Comparison of ENCODE assay signal across 10 cellular contexts in the genomic region with DNA sequence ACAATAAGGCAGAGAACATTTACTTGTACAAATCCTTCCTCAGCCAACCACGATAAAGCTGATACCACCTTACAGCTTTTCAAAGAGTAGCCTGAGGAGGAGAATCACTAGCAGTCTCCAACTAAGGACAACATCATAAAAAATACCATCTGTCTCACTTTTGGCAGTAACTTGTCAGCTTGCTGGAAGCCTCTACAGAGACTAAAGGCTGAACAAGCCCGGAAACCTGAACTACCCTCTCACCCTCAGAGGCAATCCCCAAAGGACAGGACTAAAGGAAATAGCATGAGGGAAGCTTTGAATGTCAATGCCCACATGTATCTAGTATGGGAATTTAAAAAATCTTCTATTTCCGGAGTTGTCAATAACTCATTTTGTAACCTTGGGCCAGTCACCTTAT. TPM values are rescaled to one million over a fixed set of nuclear protein-coding genes. Genes with fewer than 3 reads are reported as not detected.
DNase-seq lines count a peak whose midpoint lies in the region; ATAC-seq and TF ChIP-seq lines count a peak whose summit lies in the region.
"Had no signal": no experiment of that assay in that cellular context is flagged by ENCODE, and none has a peak within 500 bp of the region (broad histone marks: within the 10 kb centered on the region; RNA-seq: fewer than 3 reads in every experiment).

No MANE protein-coding gene starts in this region.

- TF ChIP-seq CTCF in choroid plexus epithelial cell (conservative IDR thresholded peaks at IDR 0.05; ENCODE audit: low read depth, low read length) (no peak), psoas muscle (IDR thresholded peaks at IDR 0.05) (no peak)

- peaks cover 22% of the 10 kb centered on the region for H3K4me1 ChIP-seq in psoas muscle
- H3K4me1 ChIP-seq: foreskin keratinocyte had no signal

- no peak for DNase-seq in T-helper 2 cell treated with Interferon-gamma antibody and Interleukin-4, amounts not matched to agents 5 μg/mL and 100 μg/mL, for 36 hours (ENCODE audit: low spot score)
- DNase-seq in T-helper 2 cell, result no peak
- DNase-seq in NCI-H2171 treated with DMSO at 0.1 percent for 48 hours (lab: John Stamatoyannopoulos, UW), result peak; percentile 95
- DNase-seq in choroid plexus epithelial cell (ENCODE audit: low read depth), result peak; percentile 55
- DNase-seq in psoas muscle, result no peak
- DNase-seq in midbrain (lab: John Stamatoyannopoulos, UW), result no peak
- DNase-seq in H7, result no peak
- DNase-seq: foreskin keratinocyte, T1000 had no signal

- peak overlapping the region; percentile 18 for H3K27ac ChIP-seq in psoas muscle
- H3K27ac ChIP-seq: foreskin keratinocyte had no signal

- H3K9me3 Mint-ChIP-seq in T-helper 2 cell treated with Interferon-gamma antibody and Interleukin-4, amounts not matched to agents 5 μg/mL and 100 μg/mL, for 36 hours, result no peaks in the 10 kb centered on the region

- peaks cover 5 to 18% of the 10 kb centered on the region in 2 donors for H3K36me3 ChIP-seq in psoas muscle (ENCODE audit: insufficient read depth in 1 of 2, low read depth in 1 of 2)
- H3K36me3 ChIP-seq in H7 (replicated peaks; ENCODE audit: control insufficient read depth, insufficient read depth, low read length), result peaks cover 2% of the 10 kb centered on the region

- H3K9me3 ChIP-seq in psoas muscle, result no peaks in the 10 kb centered on the region

- intact Hi-C loops in psoas muscle (cut with DNase I), result no loop called here

- H3K36me3 Mint-ChIP-seq in T-helper 2 cell treated with Interferon-gamma antibody and Interleukin-4, amounts not matched to agents 5 μg/mL and 100 μg/mL, for 36 hours (ENCODE audit: low read depth), result peaks cover 47% of the 10 kb centered on the region

- no peaks in the 10 kb centered on the region for H3K27me3 Mint-ChIP-seq in T-helper 2 cell treated with Interferon-gamma antibody and Interleukin-4, amounts not matched to agents 5 μg/mL and 100 μg/mL, for 36 hours (ENCODE audit: low read depth)

- H3K27me3 ChIP-seq in psoas muscle (ENCODE audit: insufficient read depth in 3 of 3, low read length in 2 of 3) (no peaks in the 10 kb centered on the region), H7 (ENCODE audit: control insufficient read depth, insufficient read depth, low read length) (no peaks in the 10 kb centered on the region)
- H3K27me3 ChIP-seq: foreskin keratinocyte had no signal

- ATAC-seq in psoas muscle, result peak; percentile 44 to 82 (median 64)
- ATAC-seq in HG03175 (IDR thresholded peaks at IDR 0.05; ENCODE audit: unreplicated experiment), result no peak
- ATAC-seq: foreskin keratinocyte had no signal

- WGBS in psoas muscle, 3 donors, result 10% methylated on average over 3 of the region's 3 CpGs

- peaks cover 45% of the 10 kb centered on the region for H3K4me1 Mint-ChIP-seq in T-helper 2 cell treated with Interferon-gamma antibody and Interleukin-4, amounts not matched to agents 5 μg/mL and 100 μg/mL, for 36 hours (ENCODE audit: low read depth)

- H3K4me3 ChIP-seq in choroid plexus epithelial cell (ENCODE audit: low read depth, low read length) (no peak overlapping the region), psoas muscle (no peak overlapping the region), H7 (ENCODE audit: insufficient read depth, low read depth, low read length) (no peak overlapping the region)

- peak overlapping the region; percentile 45 for H3K27ac Mint-ChIP-seq in T-helper 2 cell treated with Interferon-gamma antibody and Interleukin-4, amounts not matched to agents 5 μg/mL and 100 μg/mL, for 36 hours

- H3K4me3 Mint-ChIP-seq in T-helper 2 cell treated with Interferon-gamma antibody and Interleukin-4, amounts not matched to agents 5 μg/mL and 100 μg/mL, for 36 hours, result peak overlapping the region; percentile 30

RNA-seq across cellular contexts. Expression of gene SRSF4, which starts 10.6 kb away (rescaled TPM):
- 10 to 100 TPM; 49.3 to 80.4 (median 66.8) TPM for total RNA-seq in psoas muscle
- polyA plus RNA-seq in psoas muscle, result 10 to 100 TPM; 42.2 to 84.8 (median 70.1) TPM
- 62.5 and 76.6 TPM in 2 replicates for total RNA-seq in H7 (2014; rRNA removed; shearing (Covaris generic))

RNA-seq across cellular contexts. Expression of gene TMEM200B, which starts 47.4 kb away (rescaled TPM):
- under 1 TPM; 0.42 to 0.99 (median 0.73) TPM for total RNA-seq in psoas muscle
- polyA plus RNA-seq in psoas muscle, result 1 to 10 TPM in 1 of 3 donors, under 1 TPM in 2; 0.55 to 1.3 (median 0.67) TPM
- 53.7 and 59.5 TPM in 2 replicates for total RNA-seq in H7 (2014; rRNA removed; shearing (Covaris generic))

RNA-seq across cellular contexts. Expression of gene MECR, which starts 59.6 kb away (rescaled TPM):
- 10 to 100 TPM; 22.7 to 42.6 (median 34.1) TPM for total RNA-seq in psoas muscle
- polyA plus RNA-seq in psoas muscle, result 10 to 100 TPM; 25.7 to 38.8 (median 36.8) TPM
- total RNA-seq in H7 (2014; rRNA removed; shearing (Covaris generic)), result 62.1 and 71.1 TPM in 2 replicates

Comparison
In these comparisons a context has a peak if more than half of its experiments do, and no peak if none do; other contexts are left out.
1. DNase-seq: peak in NCI-H2171 treated with DMSO at 0.1 percent for 48 hours (single experiment) and choroid plexus epithelial cell (single experiment); none in T-helper 2 cell treated with Interferon-gamma antibody and Interleukin-4, amounts not matched to agents 5 μg/mL and 100 μg/mL, for 36 hours (single experiment), T-helper 2 cell (0 of 5), psoas muscle (0 of 2), midbrain (single experiment) and H7 (single experiment).
2. RNA of gene TMEM200B, which starts 47.4 kb away (total RNA-seq): 53.7 to 59.5 TPM in H7; 0.42 to 0.99 TPM in psoas muscle; every median in the first group is over 10 times any median in the second.